ENCODE assay signal across 1 cellular context in genomic region chr2:70087703-70088507, GRCh38.
TF ChIP-seq lines count a peak whose summit lies in the region.

No MANE protein-coding gene starts in this region.

TF ChIP-seq in HepG2, 621 proteins besides CTCF, POLR2A, EP300 and RAD21 (continued from another document and continues in another):
- peak; percentile 81 for TF ChIP-seq ZNF18 (CRISPR knock-in tag; IDR thresholded peaks at IDR 0.05; ENCODE audit: insufficient replicate concordance)
- TF ChIP-seq ATF3 (CRISPR knock-in tag; IDR thresholded peaks at IDR 0.05): peak; percentile 29
- TF ChIP-seq ARNT (IDR thresholded peaks at IDR 0.05): no peak
- peak; percentile 23; the same call in 1 of the 2 replicates for TF ChIP-seq ZKSCAN5 (CRISPR knock-in tag; IDR thresholded peaks at IDR 0.05)
- TF ChIP-seq ZIK1 (CRISPR knock-in tag; IDR thresholded peaks at IDR 0.05; ENCODE audit: borderline replicate concordance, low read depth): no peak; the same call in 1 of the 2 replicates
- TF ChIP-seq ZNF552 (CRISPR knock-in tag; IDR thresholded peaks at IDR 0.05; ENCODE audit: borderline replicate concordance): no peak
- no peak for TF ChIP-seq SMARCE1 (IDR thresholded peaks at IDR 0.05; ENCODE audit: borderline replicate concordance)
- TF ChIP-seq MAF1 (CRISPR knock-in tag; IDR thresholded peaks at IDR 0.05; ENCODE audit: borderline replicate concordance): no peak
- TF ChIP-seq RXRB (CRISPR knock-in tag; IDR thresholded peaks at IDR 0.05; ENCODE audit: borderline replicate concordance): peak; percentile 30
- TF ChIP-seq KMT2B (CRISPR knock-in tag; IDR thresholded peaks at IDR 0.05): peak; percentile 40; the same call in 1 of the 2 replicates
- 0 out of 2 replicates have a peak, but pooled peaks have one; percentile 18 for TF ChIP-seq HMGXB3 (CRISPR knock-in tag; IDR thresholded peaks at IDR 0.05; ENCODE audit: borderline replicate concordance)
- no peak for TF ChIP-seq FLYWCH1 (CRISPR knock-in tag; IDR thresholded peaks at IDR 0.05)
- TF ChIP-seq KLF16 (CRISPR knock-in tag; IDR thresholded peaks at IDR 0.05): no peak; a peak in 1 of 4 replicates
- peak; percentile 2 for TF ChIP-seq THAP7 (CRISPR knock-in tag; IDR thresholded peaks at IDR 0.05)
- TF ChIP-seq POLR2G (IDR thresholded peaks at IDR 0.05; ENCODE audit: low read depth, low read length): peak; percentile 81
- TF ChIP-seq SIN3B (IDR thresholded peaks at IDR 0.05; ENCODE audit: low read length): no peak
- TF ChIP-seq IKZF5 (CRISPR knock-in tag; IDR thresholded peaks at IDR 0.05): 0 out of 2 replicates have a peak, but pooled peaks have one; percentile 21
- no peak for TF ChIP-seq ZNF678 (CRISPR knock-in tag; IDR thresholded peaks at IDR 0.05)
- no peak for TF ChIP-seq ZBTB21 (CRISPR knock-in tag; IDR thresholded peaks at IDR 0.05)
- 0 out of 2 replicates have a peak, but pooled peaks have one; percentile 48 for TF ChIP-seq ZNF564 (CRISPR knock-in tag; IDR thresholded peaks at IDR 0.05)
- TF ChIP-seq PHF5A (CRISPR knock-in tag; IDR thresholded peaks at IDR 0.05; ENCODE audit: low read depth, unreplicated experiment): no peak
- no peak for TF ChIP-seq KAT2B (IDR thresholded peaks at IDR 0.05; ENCODE audit: borderline replicate concordance, low read depth, low read length)
- TF ChIP-seq ZNF136 (CRISPR knock-in tag; IDR thresholded peaks at IDR 0.05; ENCODE audit: low read depth): no peak
- no peak for TF ChIP-seq ELF3 (CRISPR knock-in tag; IDR thresholded peaks at IDR 0.05)
- TF ChIP-seq DRAP1 (CRISPR knock-in tag; IDR thresholded peaks at IDR 0.05): no peak
- no peak for TF ChIP-seq ZFP41 (CRISPR knock-in tag; IDR thresholded peaks at IDR 0.05; ENCODE audit: borderline replicate concordance)
- no peak for TF ChIP-seq SRSF9 (IDR thresholded peaks at IDR 0.05; ENCODE audit: borderline replicate concordance, insufficient read depth, low read depth, low read length, poor library complexity, severe bottlenecking)
- TF ChIP-seq ZNF496 (CRISPR knock-in tag; IDR thresholded peaks at IDR 0.05; ENCODE audit: insufficient replicate concordance): no peak
- TF ChIP-seq SRSF4 (IDR thresholded peaks at IDR 0.05; ENCODE audit: low read depth, low read length, poor library complexity, severe bottlenecking): no peak
- no peak for TF ChIP-seq GTF3A (CRISPR knock-in tag; conservative IDR thresholded peaks at IDR 0.05)
- peak; percentile 88; the same call in 1 of the 2 replicates for TF ChIP-seq IRF9 (CRISPR knock-in tag; IDR thresholded peaks at IDR 0.05; ENCODE audit: borderline replicate concordance)
- 0 out of 2 replicates have a peak, but pooled peaks have one; percentile 60 for TF ChIP-seq E2F5 (CRISPR knock-in tag; conservative IDR thresholded peaks at IDR 0.05)
- no peak for TF ChIP-seq LCORL (IDR thresholded peaks at IDR 0.05)
- TF ChIP-seq LCORL (CRISPR knock-in tag; IDR thresholded peaks at IDR 0.05): peak; percentile 43; the same call in 1 of the 2 replicates
- TF ChIP-seq ZNF12 (CRISPR knock-in tag; IDR thresholded peaks at IDR 0.05): no peak
- no peak for TF ChIP-seq WIZ (CRISPR knock-in tag; IDR thresholded peaks at IDR 0.05)
- 0 out of 2 replicates have a peak, but pooled peaks have one; percentile 84 for TF ChIP-seq ZNF589 (CRISPR knock-in tag; conservative IDR thresholded peaks at IDR 0.05)
- no peak for TF ChIP-seq ZNF3 (CRISPR knock-in tag; IDR thresholded peaks at IDR 0.05)
- no peak for TF ChIP-seq SP140L (CRISPR knock-in tag; IDR thresholded peaks at IDR 0.05; ENCODE audit: borderline replicate concordance)
- TF ChIP-seq MAX (IDR thresholded peaks at IDR 0.05): peak; percentile 17; the same call in 1 of the 2 replicates
- TF ChIP-seq ZNF616 (CRISPR knock-in tag; IDR thresholded peaks at IDR 0.05; ENCODE audit: low read depth): peak; percentile 75; the same call in 1 of the 2 replicates
- TF ChIP-seq ZNF713 (CRISPR knock-in tag; IDR thresholded peaks at IDR 0.05): no peak
- TF ChIP-seq SIX4 (CRISPR knock-in tag; IDR thresholded peaks at IDR 0.05): 0 out of 2 replicates have a peak, but pooled peaks have one; percentile 33
- TF ChIP-seq ZNF17 (CRISPR knock-in tag; IDR thresholded peaks at IDR 0.05): no peak
- peak; percentile 67 for TF ChIP-seq PATZ1 (CRISPR knock-in tag; IDR thresholded peaks at IDR 0.05)
- TF ChIP-seq ZBTB10 (CRISPR knock-in tag; IDR thresholded peaks at IDR 0.05; ENCODE audit: borderline replicate concordance): no peak
- no peak for TF ChIP-seq HNRNPH1 (optimal IDR thresholded peaks at IDR 0.05; ENCODE audit: low read depth, low read length)
- no peak for TF ChIP-seq NR2F2 (IDR thresholded peaks at IDR 0.05; ENCODE audit: borderline replicate concordance, low read depth)
- TF ChIP-seq HNRNPLL (IDR thresholded peaks at IDR 0.05; ENCODE audit: low read depth, low read length, poor library complexity, severe bottlenecking): peak; percentile 73
- TF ChIP-seq PLSCR1 (CRISPR knock-in tag; IDR thresholded peaks at IDR 0.05; ENCODE audit: borderline replicate concordance): no peak; the same call in 1 of the 2 replicates
- TF ChIP-seq HOXA7 (CRISPR knock-in tag; IDR thresholded peaks at IDR 0.05): no peak
